Comparison of ENCODE assay signal across 16 cellular contexts in the genomic region with DNA sequence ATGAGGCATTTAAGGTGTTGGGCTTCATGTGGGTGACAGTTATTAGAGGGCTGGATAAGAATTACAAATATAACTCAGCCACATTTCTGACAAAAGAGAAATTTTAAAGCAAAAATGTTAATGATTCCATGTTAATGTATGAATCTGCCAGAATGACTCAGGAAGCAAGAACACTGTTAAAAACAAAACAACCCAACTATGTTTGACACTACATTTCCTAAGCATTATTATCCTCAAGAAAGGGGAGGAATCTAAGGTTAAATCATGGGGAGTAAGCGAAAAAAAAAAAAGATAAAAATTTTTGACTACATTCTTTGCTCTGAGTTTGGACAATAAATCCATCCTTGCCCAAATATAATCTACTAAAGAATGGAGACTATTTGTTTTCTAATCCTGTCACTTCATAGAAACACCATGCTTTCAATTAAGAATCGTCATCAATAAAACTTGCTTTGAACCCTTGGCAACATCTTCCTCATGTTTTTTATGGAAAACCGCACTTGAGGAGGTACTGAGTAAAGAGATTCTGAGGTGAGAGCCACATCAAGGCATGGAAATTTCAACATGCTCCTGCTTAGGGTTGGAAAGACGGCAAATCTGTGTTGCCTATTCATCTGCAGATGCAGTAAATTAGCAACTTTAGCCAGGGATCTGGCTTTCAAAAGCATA. TPM values are rescaled to one million over a fixed set of nuclear protein-coding genes. Genes with fewer than 3 reads are reported as not detected.
A peak's percentile ranks its signal among the peaks of the same experiment; 100 is the strongest.
DNase-seq lines count a peak whose midpoint lies in the region; ATAC-seq and TF ChIP-seq lines count a peak whose summit lies in the region.
"Had no signal": no experiment of that assay in that cellular context is flagged by ENCODE, and none has a peak within 500 bp of the region (broad histone marks: within the 10 kb centered on the region; RNA-seq: fewer than 3 reads in every experiment).

No MANE protein-coding gene starts in this region.

- intact Hi-C loops in A673 (cut with micrococcal nuclease; ENCODE audit: unreplicated experiment): no loop called here
- intact Hi-C loops in PC-3 (cut with micrococcal nuclease): no loop called here

- H3K27ac Mint-ChIP-seq in brain (peak overlapping the region in 4 of 5 experiments; percentile 9 to 83 (median 82)), mesothelial cell of epicardium (peak overlapping the region; percentile 89)

- H3K4me3 ChIP-seq in A673 (ENCODE audit: low read depth, low read length, poor library complexity, severe bottlenecking) (no peak overlapping the region), PC-3 (ENCODE audit: low read length) (no peak overlapping the region)
- H3K4me3 ChIP-seq: adrenal gland, BLaER1 had no signal

- peaks cover 78% of the 10 kb centered on the region for H3K4me1 ChIP-seq in A673 (ENCODE audit: insufficient read depth, low read length, poor library complexity, severe bottlenecking)
- H3K4me1 ChIP-seq in PC-3 (ENCODE audit: insufficient read depth, low read length): peaks cover 31% of the 10 kb centered on the region
- H3K4me1 ChIP-seq: BLaER1 had no signal

- H3K27me3 Mint-ChIP-seq in brain (no peaks in the 10 kb centered on the region), mesothelial cell of epicardium (ENCODE audit: low read depth) (no peaks in the 10 kb centered on the region)

- H3K9ac ChIP-seq in PC-3 (ENCODE audit: low read length): no peak overlapping the region
- H3K9ac ChIP-seq: BLaER1 had no signal

- ATAC-seq in HG03108 (IDR thresholded peaks at IDR 0.05; ENCODE audit: unreplicated experiment) (no peak), PC-3 (no peak)

- H3K27me3 ChIP-seq in A673 (replicated peaks; ENCODE audit: insufficient read depth, low read depth, low read length, poor library complexity) (no peaks in the 10 kb centered on the region), PC-3 (ENCODE audit: low read length) (no peaks in the 10 kb centered on the region)
- H3K27me3 ChIP-seq: adrenal gland, BLaER1 had no signal

- H3K36me3 ChIP-seq in A673 (ENCODE audit: insufficient read depth, low read length, poor library complexity, severe bottlenecking) (no peaks in the 10 kb centered on the region), PC-3 (ENCODE audit: low read depth, low read length) (peaks cover 5% of the 10 kb centered on the region; the same call in 1 of the 2 replicates)
- H3K36me3 ChIP-seq: adrenal gland, BLaER1 had no signal

- H3K36me3 Mint-ChIP-seq in brain (no peaks in the 10 kb centered on the region), mesothelial cell of epicardium (peaks cover 5% of the 10 kb centered on the region)

- DNase-seq in A673 (ENCODE audit: low spot score): no peak
- peak; percentile 33 for DNase-seq in ELR (ENCODE audit: low read depth)
- no peak for DNase-seq in mesothelial cell of epicardium (ENCODE audit: low spot score in 2 of 2, unreplicated experiment in 2 of 2)
- DNase-seq in NCI-H2029 treated with DMSO at 0.1 percent for 48 hours (lab: John Stamatoyannopoulos, UW): no peak
- no peak for DNase-seq in PC-3
- DNase-seq in activated effector memory CD4-positive, alpha-beta T cell treated with anti-CD3 and anti-CD28 coated beads, Interleukin-2, amount 50 U/mL, for 16 hours: no peak
- DNase-seq: adrenal gland; left ventricle myocardium superior; NCI-H1436 treated with DMSO at 0.1 percent for 48 hours; NCI-H526 treated with DMSO at 0.1 percent for 48 hours; nucleus accumbens; Right ventricle myocardium superior; stimulated activated CD8-positive, alpha-beta memory T cell treated with anti-CD3 and anti-CD28 coated beads, Interleukin-4, amount 100 ng/mL, for 48 hours had no signal

- 0 out of 2 replicates have a peak, but pooled peaks cover 3% of the 10 kb centered on the region for H3K9me2 ChIP-seq in PC-3 (replicated peaks; ENCODE audit: low read length)

- H3K4me2 ChIP-seq in PC-3 (ENCODE audit: low read length): no peak overlapping the region
- H3K4me2 ChIP-seq: BLaER1 had no signal

- POLR2A ChIA-PET in A673 (lab: Charles Lee; ENCODE audit: low non-redundant PET) (no interaction called here), PC-3 (lab: Charles Lee; ENCODE audit: unreplicated experiment) (no interaction called here)

- TF ChIP-seq CTCF in A673 (conservative IDR thresholded peaks at IDR 0.05; ENCODE audit: low read depth, low read length): no peak
- no peak for TF ChIP-seq CTCF in brain (conservative IDR thresholded peaks at IDR 0.05)
- no peak for TF ChIP-seq CTCF in mesothelial cell of epicardium (IDR thresholded peaks at IDR 0.05; ENCODE audit: unreplicated experiment)
- TF ChIP-seq CTCF in PC-3 (conservative IDR thresholded peaks at IDR 0.05; ENCODE audit: low read depth, low read length): no peak

- H3K27ac ChIP-seq in A673 (ENCODE audit: low read depth, low read length, poor library complexity, severe bottlenecking) (peak overlapping the region; percentile 56), PC-3 (ENCODE audit: low read length) (no peak overlapping the region)
- H3K27ac ChIP-seq: BLaER1 had no signal

- BruUV-seq in A673 (replicated peaks; lab: Mats Ljungman, UMichigan) (no TSS peak), PC-3 (replicated peaks; lab: Mats Ljungman, UMichigan) (no TSS peak)

- no peaks in the 10 kb centered on the region for H4K20me1 ChIP-seq in PC-3 (ENCODE audit: low read length)
- H4K20me1 ChIP-seq: BLaER1 had no signal

- peaks cover 64% of the 10 kb centered on the region for H3K79me2 ChIP-seq in PC-3 (ENCODE audit: low read length)

- H3K4me3 Mint-ChIP-seq in brain (peak overlapping the region in 2 of 5 experiments; percentile 5 to 19), mesothelial cell of epicardium (no peak overlapping the region)

- no peaks in the 10 kb centered on the region for H3F3A ChIP-seq in PC-3 (ENCODE audit: low read length, unreplicated experiment)

- H3K4me1 Mint-ChIP-seq in brain (peaks cover 89% of the 10 kb centered on the region), mesothelial cell of epicardium (peaks cover 78% of the 10 kb centered on the region)

- CTCF ChIA-PET in A673 (lab: Charles Lee): interaction anchor here (1.3 kb wide), 1 partner anchor 10 kb away, joined by 3 read pairs; the partner anchor contains the start of gene MAML2
- CTCF ChIA-PET in PC-3 (lab: Charles Lee): no interaction called here

- no peak overlapping the region for H2AFZ ChIP-seq in PC-3 (ENCODE audit: low read length)

- H3K9me3 ChIP-seq in A673 (ENCODE audit: low read depth, low read length, poor library complexity, severe bottlenecking) (no peaks in the 10 kb centered on the region), PC-3 (ENCODE audit: low read length) (no peaks in the 10 kb centered on the region)
- H3K9me3 ChIP-seq: adrenal gland, BLaER1 had no signal

- H3K9me3 Mint-ChIP-seq in brain: no peaks in the 10 kb centered on the region
- H3K9me3 Mint-ChIP-seq in mesothelial cell of epicardium: no peaks in the 10 kb centered on the region

RNA-seq across cellular contexts. Expression of gene MAML2, which starts 9.8 kb away (rescaled TPM):
- total RNA-seq in A673 (2021) (6.4 and 7.9 TPM in 2 replicates), mesothelial cell of epicardium (36.4 to 38.4 TPM (median 38.3 TPM) in 3 replicates), PC-3 (2014; rRNA removed) (10.3 and 10.9 TPM in 2 replicates)
- polyA plus RNA-seq in brain (ENCODE audit: insufficient read depth, low read depth, low replicate concordance): 4.5 TPM

RNA-seq across cellular contexts. Expression of gene CCDC82, which starts 56.5 kb away (rescaled TPM):
- total RNA-seq in A673 (2021) (30.5 and 33.1 TPM in 2 replicates), mesothelial cell of epicardium (25.6 to 27.0 TPM (median 25.8 TPM) in 3 replicates), PC-3 (2014; rRNA removed) (13.5 and 14.5 TPM in 2 replicates)
- polyA plus RNA-seq in brain (ENCODE audit: insufficient read depth, low read depth, low replicate concordance): 5.1 TPM

RNA-seq across cellular contexts. Expression of gene JRKL, which starts 56.6 kb away (rescaled TPM):
- 11.0 and 12.7 TPM in 2 replicates for total RNA-seq in A673 (2021)
- polyA plus RNA-seq in brain (ENCODE audit: insufficient read depth, low read depth, low replicate concordance): 3.6 TPM
- total RNA-seq in mesothelial cell of epicardium: 12.2 to 12.9 TPM (median 12.7 TPM) in 3 replicates
- 4.7 and 5.1 TPM in 2 replicates for total RNA-seq in PC-3 (2014; rRNA removed)
